ENCODE assay signal across 5 cellular contexts in the genomic region with DNA sequence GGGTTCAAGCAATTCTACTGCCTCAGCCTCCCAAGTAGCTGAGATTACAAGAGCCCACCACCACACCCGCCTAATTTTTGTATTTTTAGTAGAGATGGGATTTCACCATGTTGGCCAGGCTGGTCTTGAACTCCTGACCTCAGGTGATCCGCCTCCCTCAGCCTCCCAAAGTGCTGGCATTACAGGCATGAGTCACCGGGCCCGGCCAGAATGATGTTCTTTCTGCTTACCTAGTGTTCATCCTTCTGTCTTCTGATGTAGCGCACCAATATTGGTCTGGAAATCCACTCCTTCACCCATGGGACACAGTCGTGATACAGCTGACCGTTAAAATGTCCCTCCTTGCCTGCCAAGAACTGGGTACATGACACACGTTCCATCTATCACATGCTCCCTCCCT. TPM values are rescaled to one million over a fixed set of nuclear protein-coding genes. Genes with fewer than 3 reads are reported as not detected.
DNase-seq lines count a peak whose midpoint lies in the region; ATAC-seq, FAIRE-seq and TF ChIP-seq lines count a peak whose summit lies in the region.
"Not testable (repeated sequence)": the region's sequence is repeated elsewhere in the genome, so short reads cannot be mapped to it uniquely, and the experiment has no call there.
"Had no signal": no experiment of that assay in that cellular context is flagged by ENCODE, and none has a peak within 500 bp of the region (broad histone marks: within the 10 kb centered on the region; RNA-seq: fewer than 3 reads in every experiment).

No MANE protein-coding gene starts in this region.

- H2BK15ac ChIP-seq in IMR-90 (ENCODE audit: low read depth, low read length) = 0 out of 3 replicates have a peak overlapping the region, but pooled peaks have one; percentile 7

- not testable (repeated sequence) for H3K27ac ChIP-seq in IMR-90 (ENCODE audit: insufficient read depth, low read length); K562 (ENCODE audit: extremely low read depth, low read depth, low read length); HepG2 (ENCODE audit: extremely low read length, insufficient read depth, low read length)

- not testable (repeated sequence) for TF ChIP-seq CTCF in IMR-90 (conservative IDR thresholded peaks at IDR 0.05; ENCODE audit: low read depth, low read length); K562 (IDR thresholded peaks at IDR 0.05 in 2 of 3, conservative IDR thresholded peaks at IDR 0.05 in 1 of 3; ENCODE audit: insufficient read depth in 2 of 3, low read depth in 1 of 3, low read length in 3 of 3); HepG2 (CRISPR knock-in tag; IDR thresholded peaks at IDR 0.05)

- H2BK5ac ChIP-seq in IMR-90 (ENCODE audit: low read depth, low read length, poor library complexity, severe bottlenecking) = not testable (repeated sequence)

- not testable (repeated sequence) for H3K4me1 ChIP-seq in IMR-90 (ENCODE audit: control insufficient read depth, insufficient read depth, low read length); K562 (replicated peaks in 1 of 2; ENCODE audit: control insufficient read depth in 2 of 2, insufficient read depth in 2 of 2, low read length in 2 of 2)
- H3K4me1 ChIP-seq in HepG2 (ENCODE audit: insufficient read depth, low read length) = peaks cover 56% of the 10 kb centered on the region

- CTCF ChIA-PET in IMR-90 (lab: Yijun Ruan, JAX); K562 (lab: Yijun Ruan, JAX; ENCODE audit: low intra/inter-chr PET ratio); HepG2 (lab: Yijun Ruan, JAX; ENCODE audit: low intra/inter-chr PET ratio, low total read pairs): not testable (repeated sequence)

- not testable (repeated sequence) for H4K91ac ChIP-seq in IMR-90 (ENCODE audit: insufficient read depth, low read depth, low read length)

- H3K18ac ChIP-seq in IMR-90 (ENCODE audit: low read depth, low read length) = not testable (repeated sequence)

- H3K14ac ChIP-seq in IMR-90 (replicated peaks; ENCODE audit: low read depth, low read length) = not testable (repeated sequence)

- H3K36me3 ChIP-seq in IMR-90 (ENCODE audit: control insufficient read depth, insufficient read depth, low read length); K562 (ENCODE audit: control insufficient read depth, insufficient read depth, low read length); HepG2 (replicated peaks in 1 of 2; ENCODE audit: control insufficient read depth in 1 of 2, insufficient read depth in 2 of 2, low read length in 2 of 2): not testable (repeated sequence)

- FAIRE-seq in K562 (lab: Jason Lieb, UNC); HepG2 (lab: Jason Lieb, UNC): not testable (repeated sequence)

- not testable (repeated sequence) for H3K23ac ChIP-seq in IMR-90 (ENCODE audit: low read depth, low read length)

- not testable (repeated sequence) for H2BK120ac ChIP-seq in IMR-90 (ENCODE audit: low read depth, low read length)

- not testable (repeated sequence) for H4K20me1 ChIP-seq in IMR-90 (ENCODE audit: insufficient read depth, low read length); K562 (replicated peaks; ENCODE audit: control insufficient read depth, insufficient read depth, low read length); HepG2 (ENCODE audit: insufficient read depth, low read length)

- DNase-seq in IMR-90; K562 (ENCODE audit: extremely low read depth in 1 of 4, low spot score in 3 of 4); HepG2 (ENCODE audit: low spot score): not testable (repeated sequence)
- peak; percentile 70 for DNase-seq in posterior vena cava (ENCODE audit: low spot score)

- in situ Hi-C loops in IMR-90 (cut with MboI; ENCODE audit: low sequenced_read_pairs); K562 (cut with MboI); HepG2 (cut with HindIII; ENCODE audit: extremely low pct_ligation_motif_present, low pct_unique_long_range_greater_than_20kb): not testable (repeated sequence)

- not testable (repeated sequence) for TF ChIP-seq EP300 in K562 (IDR thresholded peaks at IDR 0.05; ENCODE audit: low read length); HepG2 (IDR thresholded peaks at IDR 0.05; ENCODE audit: low read depth in 2 of 2, low read length in 2 of 2); HepG2 (CRISPR knock-in tag; IDR thresholded peaks at IDR 0.05; ENCODE audit: borderline replicate concordance)

- H4K8ac ChIP-seq in IMR-90 (ENCODE audit: low read depth in 2 of 2, low read length in 2 of 2) = not testable (repeated sequence)

- H3K79me1 ChIP-seq in IMR-90 (ENCODE audit: low read depth in 1 of 2, low read length in 2 of 2) = not testable (repeated sequence)

- not testable (repeated sequence) for BruUV-seq in IMR-90 (replicated peaks; lab: Mats Ljungman, UMichigan); K562 (replicated peaks; lab: Mats Ljungman, UMichigan); HepG2 (replicated peaks; lab: Mats Ljungman, UMichigan)

- not testable (repeated sequence) for H3K56ac ChIP-seq in IMR-90 (ENCODE audit: extremely low read depth, insufficient read depth, low read length)

- H3K27me3 ChIP-seq in IMR-90 (ENCODE audit: control insufficient read depth, insufficient read depth, low read length); HepG2 (ENCODE audit: control insufficient read depth in 1 of 2, insufficient read depth in 2 of 2, low read length in 2 of 2): not testable (repeated sequence)
- peaks cover 13 to 48% of the 10 kb centered on the region in 2 experiments for H3K27me3 ChIP-seq in K562 (ENCODE audit: control insufficient read depth in 2 of 2, insufficient read depth in 2 of 2, low read length in 2 of 2)

- POLR2A ChIA-PET in IMR-90 (lab: Charles Lee; ENCODE audit: unreplicated experiment) = not testable (repeated sequence)
- POLR2A ChIA-PET in K562 (lab: Yijun Ruan, JAX) (interaction anchor here (0.6 kb wide), 1 partner anchor 14 kb away, joined by 4 read pairs; no protein-coding TSS in a partner anchor), HepG2 (lab: Yijun Ruan, JAX) (interaction anchor here (1.0 kb wide), 1 partner anchor 251 kb away, joined by 3 read pairs; no protein-coding TSS in a partner anchor)

- not testable (repeated sequence) for H3K4me3 ChIP-seq in IMR-90 (ENCODE audit: insufficient read depth, low read depth, low read length); K562; HepG2 (replicated peaks in 1 of 3; ENCODE audit: insufficient read depth in 1 of 3, low read depth in 2 of 3, low read length in 3 of 3)

- H3K9me1 ChIP-seq in IMR-90 (ENCODE audit: insufficient read depth, low read length); K562 (ENCODE audit: control insufficient read depth, insufficient read depth, low read length): not testable (repeated sequence)

- not testable (repeated sequence) for H3K79me2 ChIP-seq in K562 (ENCODE audit: control insufficient read depth, insufficient read depth, low read length); HepG2 (ENCODE audit: insufficient read depth, low read length)

- not testable (repeated sequence) for H3K4ac ChIP-seq in IMR-90 (ENCODE audit: low read depth, low read length)

- H2AFZ ChIP-seq in IMR-90 (replicated peaks; ENCODE audit: low read length, poor library complexity); K562 (ENCODE audit: low read depth, low read length); HepG2 (ENCODE audit: low read length): not testable (repeated sequence)

- H3K9me3 ChIP-seq in IMR-90 (ENCODE audit: control insufficient read depth, insufficient read depth, low read length); K562 (replicated peaks; ENCODE audit: control insufficient read depth, insufficient read depth, low read depth, low read length); HepG2 (ENCODE audit: low read length): not testable (repeated sequence)

- WGBS in IMR-90 (ENCODE audit: extremely low coverage in 2 of 2, insufficient read length in 1 of 2), 2 experiments = 83% methylated on average over 6 of the region's 8 CpGs; no CpG with 5 or more reads in 1 of the 2 experiments
- whole genome bisulfite sequencing in K562 (ENCODE audit: insufficient coverage, low coverage, missing lambda C conversion rate) = 1% methylated on average over 8 of the region's 8 CpGs
- 65% methylated on average over 8 of the region's 8 CpGs for WGBS in HepG2 (ENCODE audit: low lambda C conversion rate)

- intact Hi-C loops in IMR-90 (cut with micrococcal nuclease); K562 (cut with micrococcal nuclease); HepG2 (cut with micrococcal nuclease; ENCODE audit: unreplicated experiment): not testable (repeated sequence)
- intact Hi-C loops in posterior vena cava (cut with DNase I) = loop anchor here in 1 of 2 donors (1.0 kb wide), 1 partner anchor 36 kb away; no protein-coding TSS in a partner anchor

- not testable (repeated sequence) for ATAC-seq in IMR-90 (ENCODE audit: low read depth); K562; HepG2

- not testable (repeated sequence) for TF ChIP-seq RAD21 in IMR-90 (IDR thresholded peaks at IDR 0.05; ENCODE audit: low read length); K562 (CRISPR knock-in tag; conservative IDR thresholded peaks at IDR 0.05 in 1 of 2, IDR thresholded peaks at IDR 0.05 in 1 of 2); HepG2 (CRISPR knock-in tag; IDR thresholded peaks at IDR 0.05)

- not testable (repeated sequence) for H3K9ac ChIP-seq in IMR-90 (ENCODE audit: low read depth, low read length); K562 (ENCODE audit: insufficient read depth in 1 of 2, low read depth in 2 of 2, low read length in 2 of 2); HepG2 (ENCODE audit: insufficient read depth, low read depth, low read length)

- dilution Hi-C loops in IMR-90 (cut with HindIII; ENCODE audit: low sequenced_read_pairs, unreplicated experiment) = not testable (repeated sequence)

- not testable (repeated sequence) for H2AK5ac ChIP-seq in IMR-90 (ENCODE audit: low read depth, low read length)

- H2BK20ac ChIP-seq in IMR-90 (ENCODE audit: low read depth, low read length) = not testable (repeated sequence)

- not testable (repeated sequence) for H3K4me2 ChIP-seq in IMR-90 (ENCODE audit: low read depth, low read length); K562 (ENCODE audit: insufficient read depth, low read length); HepG2 (ENCODE audit: low read depth, low read length)

- not testable (repeated sequence) for TF ChIP-seq POLR2A in IMR-90 (IDR thresholded peaks at IDR 0.05; ENCODE audit: low read depth, low read length); K562 (conservative IDR thresholded peaks at IDR 0.05); HepG2 (IDR thresholded peaks at IDR 0.05; ENCODE audit: insufficient read depth in 1 of 2, low read depth in 2 of 2, low read length in 2 of 2)

- H2AK9ac ChIP-seq in IMR-90 (replicated peaks; ENCODE audit: low read depth, low read length, poor library complexity) = not testable (repeated sequence)

- not testable (repeated sequence) for H4K5ac ChIP-seq in IMR-90 (ENCODE audit: low read depth, low read length)

RNA-seq across cellular contexts. Expression of a gene that starts 39.2 kb away (rescaled TPM):
- total RNA-seq in IMR-90 (2012; rRNA removed) (0.72 and 0.83 TPM in 2 replicates), K562 (2014; rRNA removed) (not detected in 2 replicates), K562 (2014; rRNA removed; fragmentation: Illumina TruSeq; extraction: Trizol) (not detected in 2 replicates), K562 (2015; rRNA removed; fragmentation: Illumina TruSeq; extraction: Trizol) (not detected in 2 replicates), K562 (2021) (not detected in 2 replicates), HepG2 (2016; rRNA removed; fragmentation: Illumina TruSeq; extraction: Trizol) (not detected in 2 replicates), posterior vena cava (1 to 10 TPM; 3.6 to 5.6 TPM)
- polyA plus RNA-seq in IMR-90 (2012; rRNA removed) (3.1 and 3.9 TPM in 2 replicates), K562 (2011; rRNA removed) (not detected in 2 replicates), K562 (2014; fragmentation: Illumina TruSeq; extraction: Trizol) (not detected in 2 replicates), K562 (2014; fragmentation: Nextera tagmentation; extraction: Ambion mirVana) (not detected), K562 (2014; rRNA removed) (not detected in 2 replicates), HepG2 (2011; rRNA removed) (0.05 TPM in 1 of 2 replicates, not detected in the other)
- 3.4 and 7.6 TPM in 2 replicates for polyA plus RNA-seq in IMR-90 (2012; cell fraction: cytosol; rRNA removed)
- polyA plus RNA-seq in IMR-90 (2012; cell fraction: nucleus; rRNA removed; ENCODE audit: low replicate concordance) = 2.9 and 7.4 TPM in 2 replicates
- total RNA-seq in K562 (2011; cell fraction: chromatin; rRNA removed; ENCODE audit: low replicate concordance) = not detected in 2 replicates
- not detected in 2 replicates for total RNA-seq in K562 (2011; cell fraction: nucleolus; rRNA removed)
- total RNA-seq in K562 (2011; cell fraction: nucleoplasm; rRNA removed) = not detected in 2 replicates
- polyA plus RNA-seq in K562 (2011; cell fraction: cytosol; rRNA removed) = not detected in 2 replicates
- not detected in 2 replicates for polyA plus RNA-seq in K562 (2011; cell fraction: nucleus; rRNA removed)
- not detected in 2 replicates for polyA plus RNA-seq in K562 (2012)
- not detected in 2 replicates for polyA minus RNA-seq in K562 (2011; rRNA and poly(A)+ RNA removed)
- polyA minus RNA-seq in K562 (2011; cell fraction: cytosol; rRNA and poly(A)+ RNA removed) = not detected in 2 replicates
- not detected in 2 replicates for polyA minus RNA-seq in K562 (2011; cell fraction: nucleus; rRNA and poly(A)+ RNA removed)
- not detected in 2 replicates for total RNA-seq in HepG2 (2016; cell fraction: cytosol; rRNA removed; fragmentation: Illumina TruSeq; extraction: Trizol; ENCODE audit: low read depth)
- not detected in 2 replicates for total RNA-seq in HepG2 (2016; cell fraction: insoluble cytoplasmic fraction; rRNA removed; fragmentation: Illumina TruSeq; extraction: Trizol)
- total RNA-seq in HepG2 (2016; cell fraction: membrane; rRNA removed; fragmentation: Illumina TruSeq; extraction: Trizol) = not detected in 2 replicates
- not detected in 2 replicates for total RNA-seq in HepG2 (2016; cell fraction: nucleus; rRNA removed; fragmentation: Illumina TruSeq; extraction: Trizol)
- polyA plus RNA-seq in HepG2 (2011; cell fraction: cytosol; rRNA removed) = 0.03 TPM in 1 of 2 replicates, not detected in the other
- 0.09 TPM in 1 of 2 replicates, not detected in the other for polyA plus RNA-seq in HepG2 (2011; cell fraction: nucleus; rRNA removed)
- not detected in 2 replicates for polyA plus RNA-seq in HepG2 (2012)
- not detected in 2 replicates for polyA plus RNA-seq in HepG2 (2016; cell fraction: cytosol; fragmentation: Illumina TruSeq; extraction: Trizol; ENCODE audit: low read depth)
- not detected in 2 replicates for polyA plus RNA-seq in HepG2 (2016; cell fraction: insoluble cytoplasmic fraction; fragmentation: Illumina TruSeq; extraction: Trizol; ENCODE audit: low read depth)
- polyA plus RNA-seq in HepG2 (2016; cell fraction: membrane; fragmentation: Illumina TruSeq; extraction: Trizol; ENCODE audit: low read depth) = not detected in 2 replicates
- not detected in 2 replicates for polyA plus RNA-seq in HepG2 (2016; cell fraction: nucleus; fragmentation: Illumina TruSeq; extraction: Trizol; ENCODE audit: insufficient read depth, low read depth)
- polyA minus RNA-seq in HepG2 (2011; rRNA and poly(A)+ RNA removed; ENCODE audit: low replicate concordance) = not detected in 2 replicates
- polyA minus RNA-seq in HepG2 (2011; cell fraction: cytosol; rRNA and poly(A)+ RNA removed) = not detected in 2 replicates
- not detected in 2 replicates for polyA minus RNA-seq in HepG2 (2011; cell fraction: nucleus; rRNA and poly(A)+ RNA removed)
- polyA plus RNA-seq: CD14-positive monocyte had no signal
